In genomic region chr14:60183724-60184596, GRCh38 we compare ENCODE assay signal across 8 cellular contexts. TPM values are rescaled to one million over a fixed set of nuclear protein-coding genes. Genes with fewer than 3 reads are reported as not detected.
DNase-seq lines count a peak whose midpoint lies in the region; ATAC-seq, FAIRE-seq and TF ChIP-seq lines count a peak whose summit lies in the region.

No MANE protein-coding gene starts in this region.

- BruUV-seq in PC-9 (replicated peaks; lab: Mats Ljungman, UMichigan), result no TSS peak

- H3F3A ChIP-seq in PC-9 (ENCODE audit: insufficient read depth, low read depth), result no peaks in the 10 kb centered on the region

- no peaks in the 10 kb centered on the region for H4K20me1 ChIP-seq in PC-9 (ENCODE audit: insufficient read depth)

- TF ChIP-seq CTCF in PC-9 (conservative IDR thresholded peaks at IDR 0.05), result peak; percentile 96

- no peaks in the 10 kb centered on the region for H3K9me2 ChIP-seq in PC-9 (ENCODE audit: insufficient read depth)

- no peaks in the 10 kb centered on the region for H3K27me3 ChIP-seq in PC-9 (ENCODE audit: insufficient read depth, low read depth)
- H3K27me3 ChIP-seq in stomach smooth muscle (ENCODE audit: control insufficient read depth in 1 of 2, insufficient read depth in 2 of 2, low read length in 2 of 2), result no peaks in the 10 kb centered on the region

- ATAC-seq in GM21515 (IDR thresholded peaks at IDR 0.05; ENCODE audit: unreplicated experiment) (peak; percentile 48), left lobe of liver (peak; percentile 87)

- 0 out of 2 replicates have a peak overlapping the region, but pooled peaks have one; percentile 6 for H3K27ac ChIP-seq in PC-9
- no peak overlapping the region for H3K27ac ChIP-seq in stomach smooth muscle (ENCODE audit: low read length)

- H3K4me3 ChIP-seq in PC-9 (peak overlapping the region; percentile 55), stomach smooth muscle (ENCODE audit: low read length in 2 of 2) (peak overlapping the region; percentile 59 to 69)

- POLR2A ChIA-PET in PC-9 (lab: Charles Lee; ENCODE audit: unreplicated experiment), result interaction anchor here (0.6 to 0.8 kb wide), 3 partner anchors 22 to 65 kb away, joined by 4 to 8 read pairs (median 6); partner anchors contain the start of gene PPM1A

- peak overlapping the region; percentile 21 to 77 for H3K9ac ChIP-seq in stomach smooth muscle (ENCODE audit: low read length in 2 of 2)

- H3K9me3 ChIP-seq in PC-9 (ENCODE audit: insufficient read depth, low read depth), result no peaks in the 10 kb centered on the region
- H3K9me3 ChIP-seq in stomach smooth muscle (ENCODE audit: control insufficient read depth in 2 of 2, low read length in 2 of 2), result no peaks in the 10 kb centered on the region

- H3K36me3 ChIP-seq in PC-9 (ENCODE audit: low read depth) (no peaks in the 10 kb centered on the region), stomach smooth muscle (ENCODE audit: control insufficient read depth in 2 of 2, insufficient read depth in 2 of 2, low read length in 2 of 2) (no peaks in the 10 kb centered on the region)

- no peak for FAIRE-seq in H54 (lab: Jason Lieb, UNC)

- peak; percentile 82 for DNase-seq in ELR (ENCODE audit: low read depth)
- peak; percentile 75 to 77 for DNase-seq in Kasumi-1 (lab: John Stamatoyannopoulos, UW)
- peak in 1 of 2 experiments; percentile 61 for DNase-seq in PC-9
- DNase-seq in central memory CD4-positive, alpha-beta T cell, result peak; percentile 69
- DNase-seq in left lobe of liver (ENCODE audit: low spot score), result no peak
- no peak for DNase-seq in H54 (ENCODE audit: insufficient read length, low spot score)

- TF ChIP-seq POLR2A in H54 (IDR thresholded peaks at IDR 0.05; ENCODE audit: low read depth, low read length), result no peak

- H3K79me2 ChIP-seq in PC-9 (ENCODE audit: low read depth), result no peaks in the 10 kb centered on the region

- peak overlapping the region; percentile 52 for H2AFZ ChIP-seq in PC-9

- peak overlapping the region; percentile 77 for H3K4me2 ChIP-seq in PC-9

- H3K4me1 ChIP-seq in PC-9 (replicated peaks; ENCODE audit: insufficient read depth), result peaks cover 10% of the 10 kb centered on the region; the same call in 1 of the 2 replicates
- H3K4me1 ChIP-seq in stomach smooth muscle (ENCODE audit: control insufficient read depth, insufficient read depth, low read length), result peaks cover 4% of the 10 kb centered on the region

- CTCF ChIA-PET in PC-9 (lab: Charles Lee), result interaction anchor here (0.5 to 2.2 kb wide), 6 partner anchors 55 to 1683 kb away, joined by 3 to 11 read pairs (median 8); no protein-coding TSS in a partner anchor

- intact Hi-C loops in PC-9 (cut with micrococcal nuclease; ENCODE audit: unreplicated experiment), result loop anchor here (1.0 to 10.0 kb wide), 7 partner anchors 120 to 1157 kb away; no protein-coding TSS in a partner anchor

RNA-seq across cellular contexts. Expression of gene DHRS7, which starts 18.8 kb away (rescaled TPM):
- total RNA-seq in PC-9 (2021), result 55.1 and 81.0 TPM in 2 replicates
- 92.1 TPM for total RNA-seq in left lobe of liver

Comparison
In these comparisons a context has a peak if more than half of its experiments do, and no peak if none do; other contexts are left out.
1. DNase-seq: peak in ELR (single experiment), Kasumi-1 (2 of 2) and central memory CD4-positive, alpha-beta T cell (single experiment); none in left lobe of liver (single experiment) and H54 (single experiment).